7 cellular contexts compared by ENCODE assay signal in the genomic region with DNA sequence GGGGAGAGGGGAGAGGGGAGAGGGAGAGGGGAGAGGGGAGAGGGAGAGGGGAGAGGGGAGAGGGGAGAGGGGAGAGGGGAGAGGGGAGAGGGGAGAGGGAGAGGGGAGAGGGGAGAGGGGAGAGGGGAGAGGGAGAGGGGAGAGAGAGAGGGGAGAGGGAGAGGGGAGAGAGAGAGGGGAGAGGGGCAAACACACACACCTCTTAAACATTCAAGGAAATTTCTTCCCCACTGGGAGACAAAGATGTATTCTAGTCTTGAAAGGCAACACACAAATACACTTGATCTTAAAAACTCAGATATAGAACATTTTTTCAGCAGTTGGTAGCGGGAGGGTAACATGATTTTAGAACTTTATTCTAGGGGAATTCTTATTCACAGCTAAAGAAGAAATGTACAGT. TPM values are rescaled to one million over a fixed set of nuclear protein-coding genes. Genes with fewer than 3 reads are reported as not detected.
DNase-seq lines count a peak whose midpoint lies in the region; TF ChIP-seq lines count a peak whose summit lies in the region.
"Not testable (repeated sequence)": the region's sequence is repeated elsewhere in the genome, so short reads cannot be mapped to it uniquely, and the experiment has no call there.

No MANE protein-coding gene starts in this region.

- BruUV-seq in MCF 10A (replicated peaks; lab: Mats Ljungman, UMichigan), result not testable (repeated sequence)

- not testable (repeated sequence) for H3K36me3 Mint-ChIP-seq in IgD-negative memory B cell; activated naive CD4-positive, alpha-beta T cell treated with anti-CD3 and anti-CD28 coated beads for 36 hours (ENCODE audit: low read depth); MCF 10A (ENCODE audit: insufficient read depth, unreplicated experiment); immature natural killer cell
- peaks cover 15% of the 10 kb centered on the region for H3K36me3 Mint-ChIP-seq in activated CD4-positive, alpha-beta T cell treated with anti-CD3 and anti-CD28 coated beads, Interleukin-2, amount 10 ng/mL, durations not matched to agents 7 days and 5 days (ENCODE audit: low read depth)

- DNase-seq in Peyer's patch; activated CD4-positive, alpha-beta T cell treated with anti-CD3 and anti-CD28 coated beads, Interleukin-2, amount 10 ng/mL, durations not matched to agents 7 days and 5 days; activated naive CD4-positive, alpha-beta T cell treated with anti-CD3 and anti-CD28 coated beads for 36 hours; MCF 10A (ENCODE audit: unreplicated experiment); immature natural killer cell: not testable (repeated sequence)

- not testable (repeated sequence) for H3K9me3 Mint-ChIP-seq in IgD-negative memory B cell; activated CD4-positive, alpha-beta T cell treated with anti-CD3 and anti-CD28 coated beads, Interleukin-2, amount 10 ng/mL, durations not matched to agents 7 days and 5 days; activated naive CD4-positive, alpha-beta T cell treated with anti-CD3 and anti-CD28 coated beads for 36 hours; MCF 10A (ENCODE audit: unreplicated experiment); immature natural killer cell

- H3K4me3 Mint-ChIP-seq in IgD-negative memory B cell (peak overlapping the region in 2 of 4 donors; percentile 70 to 79), immature natural killer cell (peak overlapping the region in 3 of 5 donors; percentile 8 to 47 (median 35))
- H3K4me3 Mint-ChIP-seq in activated CD4-positive, alpha-beta T cell treated with anti-CD3 and anti-CD28 coated beads, Interleukin-2, amount 10 ng/mL, durations not matched to agents 7 days and 5 days; activated naive CD4-positive, alpha-beta T cell treated with anti-CD3 and anti-CD28 coated beads for 36 hours; MCF 10A (ENCODE audit: unreplicated experiment): not testable (repeated sequence)

- POLR2A ChIA-PET in activated CD4-positive, alpha-beta T cell treated with anti-CD3 and anti-CD28 coated beads, Interleukin-2, amount 10 ng/mL, durations not matched to agents 7 days and 5 days (lab: Charles Lee), result not testable (repeated sequence)
- POLR2A ChIA-PET in MCF 10A (lab: Yijun Ruan, JAX), result interaction anchor here (0.8 to 1.7 kb wide), 5 partner anchors 11 to 159 kb away, joined by 3 to 4 read pairs (median 3); a partner anchor contains a TSS

- not testable (repeated sequence) for H3K27me3 Mint-ChIP-seq in IgD-negative memory B cell; activated CD4-positive, alpha-beta T cell treated with anti-CD3 and anti-CD28 coated beads, Interleukin-2, amount 10 ng/mL, durations not matched to agents 7 days and 5 days; activated naive CD4-positive, alpha-beta T cell treated with anti-CD3 and anti-CD28 coated beads for 36 hours (ENCODE audit: low read depth); MCF 10A (ENCODE audit: insufficient read depth, unreplicated experiment); immature natural killer cell (ENCODE audit: low read depth in 3 of 3)

- H3K9me3 ChIP-seq in Peyer's patch, neutrophil: not testable (repeated sequence)

- H3K4me3 ChIP-seq in Peyer's patch; neutrophil (ENCODE audit: low read depth in 1 of 2, low read length in 1 of 2): not testable (repeated sequence)

- not testable (repeated sequence) for H3K27me3 ChIP-seq in Peyer's patch, neutrophil

- H3K4me1 ChIP-seq in Peyer's patch, result peaks cover 0 to 49% (median 13%) of the 10 kb centered on the region in 4 donors
- H3K4me1 ChIP-seq in neutrophil (ENCODE audit: control insufficient read depth in 1 of 2, insufficient read depth in 1 of 2, low read depth in 1 of 2, low read length in 1 of 2), result peaks cover 56 to 77% of the 10 kb centered on the region in 2 experiments

- H3K27ac ChIP-seq in Peyer's patch, result peak overlapping the region in 3 of 4 donors; percentile 7 to 85 (median 55)
- peak overlapping the region; percentile 89 for H3K27ac ChIP-seq in neutrophil

- H3K4me1 Mint-ChIP-seq in IgD-negative memory B cell (peaks cover 71 to 80% (median 72%) of the 10 kb centered on the region in 3 donors), MCF 10A (ENCODE audit: insufficient read depth, unreplicated experiment) (peaks cover 54% of the 10 kb centered on the region), immature natural killer cell (peaks cover 85% of the 10 kb centered on the region in 2 donors)
- H3K4me1 Mint-ChIP-seq in activated CD4-positive, alpha-beta T cell treated with anti-CD3 and anti-CD28 coated beads, Interleukin-2, amount 10 ng/mL, durations not matched to agents 7 days and 5 days, result peaks cover 83% of the 10 kb centered on the region
- peaks cover 83% of the 10 kb centered on the region for H3K4me1 Mint-ChIP-seq in activated naive CD4-positive, alpha-beta T cell treated with anti-CD3 and anti-CD28 coated beads for 36 hours (ENCODE audit: low read depth)

- intact Hi-C loops in activated naive CD4-positive, alpha-beta T cell treated with anti-CD3 and anti-CD28 coated beads for 36 hours (cut with micrococcal nuclease), result loop anchor here (2.0 to 10.0 kb wide), 9 partner anchors 65 to 1145 kb away; a partner anchor contains a TSS
- intact Hi-C loops in MCF 10A (cut with micrococcal nuclease), result not testable (repeated sequence)

- not testable (repeated sequence) for TF ChIP-seq POLR2A in Peyer's patch (IDR thresholded peaks at IDR 0.05)

- CTCF ChIA-PET in activated CD4-positive, alpha-beta T cell treated with anti-CD3 and anti-CD28 coated beads, Interleukin-2, amount 10 ng/mL, durations not matched to agents 7 days and 5 days (lab: Charles Lee); MCF 10A (lab: Yijun Ruan, JAX): not testable (repeated sequence)
- CTCF ChIA-PET in activated naive CD4-positive, alpha-beta T cell treated with anti-CD3 and anti-CD28 coated beads for 36 hours (lab: Charles Lee), result interaction anchor here (1.1 kb wide), 1 partner anchor 178 kb away, joined by 3 read pairs; no protein-coding TSS in a partner anchor

- H3K27ac Mint-ChIP-seq in IgD-negative memory B cell (peak overlapping the region; percentile 2 to 83 (median 66)), MCF 10A (ENCODE audit: low read depth, unreplicated experiment) (peak overlapping the region; percentile 39), immature natural killer cell (peak overlapping the region; percentile 35 to 77 (median 72))
- peak overlapping the region; percentile 60 for H3K27ac Mint-ChIP-seq in activated CD4-positive, alpha-beta T cell treated with anti-CD3 and anti-CD28 coated beads, Interleukin-2, amount 10 ng/mL, durations not matched to agents 7 days and 5 days
- H3K27ac Mint-ChIP-seq in activated naive CD4-positive, alpha-beta T cell treated with anti-CD3 and anti-CD28 coated beads for 36 hours, result peak overlapping the region; percentile 81

- not testable (repeated sequence) for TF ChIP-seq CTCF in Peyer's patch (IDR thresholded peaks at IDR 0.05); MCF 10A (IDR thresholded peaks at IDR 0.05; ENCODE audit: unreplicated experiment); neutrophil (IDR thresholded peaks at IDR 0.05)

- not testable (repeated sequence) for H3K36me3 ChIP-seq in Peyer's patch, neutrophil

RNA-seq across cellular contexts. Expression of a gene that starts 42.5 kb away (rescaled TPM):
- polyA plus RNA-seq in IgD-negative memory B cell (156 TPM), immature natural killer cell (10 to 100 TPM; 45.4 to 85.2 (median 63.0) TPM)
- total RNA-seq in Peyer's patch (100 to 1,000 TPM in 1 of 4 donors, 10 to 100 TPM in 3; 40.3 to 101 (median 78.6) TPM), MCF 10A (2022) (56.6 and 58.3 TPM in 2 replicates)
- 100 to 1,000 TPM; 124 to 152 TPM for total RNA-seq in activated CD4-positive, alpha-beta T cell treated with anti-CD3 and anti-CD28 coated beads, Interleukin-2, amount 10 ng/mL, durations not matched to agents 7 days and 5 days
- total RNA-seq in activated naive CD4-positive, alpha-beta T cell treated with anti-CD3 and anti-CD28 coated beads for 36 hours, result 100 to 1,000 TPM; 132 to 136 TPM
